ENCODE assay signal across 9 cellular contexts in the genomic region with DNA sequence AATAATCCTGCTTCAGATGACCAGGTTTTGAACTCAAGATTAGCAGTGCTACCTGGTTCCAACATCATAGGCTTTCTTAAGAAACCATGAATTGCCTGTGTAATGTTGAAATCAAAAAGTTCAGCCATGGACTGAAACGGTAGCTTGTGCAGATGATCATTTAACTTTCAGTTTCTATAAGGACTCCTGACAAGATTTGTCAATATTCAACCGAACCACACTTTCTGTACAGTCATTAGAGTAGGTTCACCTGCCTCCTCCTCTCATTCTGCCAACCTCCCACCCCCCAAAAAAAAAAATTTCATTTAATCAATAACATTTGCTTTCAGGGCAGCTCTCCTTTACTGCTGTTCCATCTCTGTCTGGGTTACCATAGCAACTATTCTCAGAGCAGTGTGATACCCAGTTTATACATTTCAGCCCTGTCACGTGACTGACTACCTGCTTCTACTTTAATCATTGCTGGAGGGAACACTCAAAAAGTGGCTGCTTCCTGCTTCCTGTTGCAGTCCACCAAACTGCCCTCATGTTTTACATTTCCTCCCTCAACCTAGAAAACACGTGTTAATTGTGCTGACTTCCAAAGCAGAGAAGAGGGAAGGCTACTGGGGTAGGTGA.
DNase-seq lines count a peak whose midpoint lies in the region; ATAC-seq lines count a peak whose summit lies in the region.
"Had no signal": no experiment of that assay in that cellular context is flagged by ENCODE, and none has a peak within 500 bp of the region (broad histone marks: within the 10 kb centered on the region; RNA-seq: fewer than 3 reads in every experiment).

No MANE protein-coding gene starts in this region.

- H3K27me3 Mint-ChIP-seq in effector memory CD8-positive, alpha-beta T cell = peaks cover 0 to 15% of the 10 kb centered on the region in 2 donors

- no peaks in the 10 kb centered on the region for H3K36me3 Mint-ChIP-seq in effector memory CD8-positive, alpha-beta T cell (ENCODE audit: insufficient read depth)

- H3K9me3 Mint-ChIP-seq in effector memory CD8-positive, alpha-beta T cell = no peaks in the 10 kb centered on the region
- H3K9me3 Mint-ChIP-seq: neural crest cell had no signal

- peak overlapping the region in 1 of 2 donors; percentile 36 for H3K27ac Mint-ChIP-seq in effector memory CD8-positive, alpha-beta T cell

- H3K4me1 Mint-ChIP-seq in effector memory CD8-positive, alpha-beta T cell (ENCODE audit: low read depth in 2 of 2) = peaks cover 6 to 13% of the 10 kb centered on the region in 2 donors

- no peak overlapping the region for H3K4me3 Mint-ChIP-seq in effector memory CD8-positive, alpha-beta T cell

- DNase-seq in effector memory CD8-positive, alpha-beta T cell = no peak
- DNase-seq in HuH-7 (ENCODE audit: low spot score) = no peak
- DNase-seq in SHP77 (lab: John Stamatoyannopoulos, UW) = no peak
- no peak for DNase-seq in NCI-H2196 treated with DMSO at 0.1 percent for 48 hours (lab: John Stamatoyannopoulos, UW; ENCODE audit: unreplicated experiment)
- no peak for DNase-seq in activated effector memory CD4-positive, alpha-beta T cell treated with anti-CD3 and anti-CD28 coated beads, Interleukin-2, amount 50 U/mL, for 16 hours

- peak; percentile 54 for ATAC-seq in GM18519 (IDR thresholded peaks at IDR 0.05; ENCODE audit: low FRiP score, unreplicated experiment)
- ATAC-seq in GM21390 (IDR thresholded peaks at IDR 0.05; ENCODE audit: unreplicated experiment) = peak; percentile 94
- ATAC-seq in HG03159 (IDR thresholded peaks at IDR 0.05; ENCODE audit: unreplicated experiment) = peak; percentile 90
- peak; percentile 55 for ATAC-seq in effector memory CD8-positive, alpha-beta T cell (replicated peaks)
